In the genomic region with DNA sequence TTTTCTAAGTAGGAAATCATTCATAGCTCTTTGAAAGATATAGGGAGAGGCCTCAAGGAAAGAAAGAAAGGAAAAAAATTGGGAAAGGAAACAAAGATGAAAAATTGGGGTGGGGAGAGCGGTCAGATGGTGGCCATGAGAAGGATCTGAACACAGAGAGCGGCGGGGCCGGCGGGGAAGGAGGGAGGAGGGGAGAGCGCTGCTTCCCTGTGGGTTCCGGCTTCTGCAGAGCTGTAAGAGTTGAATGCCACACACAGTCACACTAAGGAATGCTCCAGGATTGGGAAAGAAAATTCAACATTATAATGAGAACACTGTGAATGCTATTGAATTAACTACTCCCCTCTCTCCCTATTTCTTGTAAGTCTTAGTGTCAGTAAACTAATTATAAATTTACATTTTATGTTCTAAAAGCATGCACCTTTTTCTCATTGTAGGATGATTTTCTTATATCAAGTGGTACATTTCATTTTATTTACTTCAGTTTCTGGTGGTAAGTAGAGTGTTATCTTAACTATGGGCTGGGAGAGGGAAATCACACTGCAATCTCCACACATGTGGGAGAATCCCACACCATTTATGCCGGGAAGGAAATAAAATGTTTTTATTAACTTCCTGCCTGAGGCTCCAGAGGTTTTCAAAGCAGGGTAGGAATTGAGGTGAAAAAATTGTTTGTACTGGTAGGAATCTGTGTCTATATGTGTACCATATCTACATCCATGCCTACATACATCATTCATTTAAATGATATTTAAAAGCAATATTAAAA, we compare ENCODE assay signal across 19 cellular contexts. TPM values are rescaled to one million over a fixed set of nuclear protein-coding genes. Genes with fewer than 3 reads are reported as not detected.
A peak's percentile ranks its signal among the peaks of the same experiment; 100 is the strongest.
DNase-seq lines count a peak whose midpoint lies in the region; FAIRE-seq and TF ChIP-seq lines count a peak whose summit lies in the region.
"Had no signal": no experiment of that assay in that cellular context is flagged by ENCODE, and none has a peak within 500 bp of the region (broad histone marks: within the 10 kb centered on the region; RNA-seq: fewer than 3 reads in every experiment).

No MANE protein-coding gene starts in this region.

- H3K4me1 ChIP-seq in astrocyte (ENCODE audit: insufficient read depth, low read length) (no peaks in the 10 kb centered on the region), iPS-20b (ENCODE audit: insufficient read depth, low read length) (peaks cover 36% of the 10 kb centered on the region; the same call in 1 of the 2 replicates)
- H3K4me1 ChIP-seq: A549, vagina had no signal

- no peak overlapping the region for H2AFZ ChIP-seq in astrocyte (ENCODE audit: low read depth, low read length)
- H2AFZ ChIP-seq: PC-9 had no signal

- H3K9me3 Mint-ChIP-seq in astrocyte (ENCODE audit: unreplicated experiment): no peaks in the 10 kb centered on the region
- H3K9me3 Mint-ChIP-seq: activated T-helper 17 cell treated with anti-CD3 and anti-CD28 coated beads, Interleukin-2, amount 50 U/mL, for 72 hours had no signal

- peak overlapping the region; percentile 58 for H3K4me2 ChIP-seq in astrocyte (ENCODE audit: low read length)
- H3K4me2 ChIP-seq: A549, PC-9 had no signal

- H3K4me1 Mint-ChIP-seq in astrocyte (ENCODE audit: low read depth, unreplicated experiment): peaks cover 14% of the 10 kb centered on the region
- H3K4me1 Mint-ChIP-seq: activated T-helper 17 cell treated with anti-CD3 and anti-CD28 coated beads, Interleukin-2, amount 50 U/mL, for 72 hours had no signal

- H3K36me3 ChIP-seq in astrocyte (ENCODE audit: insufficient read depth, low read length) (no peaks in the 10 kb centered on the region), iPS-20b (ENCODE audit: insufficient read depth, low read depth, low read length) (no peaks in the 10 kb centered on the region)
- H3K36me3 ChIP-seq: neutrophil, vagina had no signal

- peak overlapping the region; percentile 97 for H3K27ac Mint-ChIP-seq in astrocyte (ENCODE audit: unreplicated experiment)
- H3K27ac Mint-ChIP-seq: activated T-helper 17 cell treated with anti-CD3 and anti-CD28 coated beads, Interleukin-2, amount 50 U/mL, for 72 hours; T-helper 17 cell had no signal

- H3K4me3 Mint-ChIP-seq in astrocyte (ENCODE audit: unreplicated experiment): peak overlapping the region; percentile 80
- H3K4me3 Mint-ChIP-seq: activated T-helper 17 cell treated with anti-CD3 and anti-CD28 coated beads, Interleukin-2, amount 50 U/mL, for 72 hours; T-helper 17 cell had no signal

- H3K36me3 Mint-ChIP-seq in astrocyte (ENCODE audit: low read depth, unreplicated experiment): no peaks in the 10 kb centered on the region

- no peaks in the 10 kb centered on the region for H3K27me3 Mint-ChIP-seq in astrocyte (ENCODE audit: low read depth, unreplicated experiment)

- TF ChIP-seq CTCF in AG10803 (conservative IDR thresholded peaks at IDR 0.05; ENCODE audit: low read length): no peak
- no peak for TF ChIP-seq CTCF in astrocyte (IDR thresholded peaks at IDR 0.05; ENCODE audit: insufficient read depth, low read depth, low read length)

- no peaks in the 10 kb centered on the region for H3K9me3 ChIP-seq in astrocyte (ENCODE audit: insufficient read depth, low read depth, low read length)
- H3K9me3 ChIP-seq in iPS-20b (ENCODE audit: insufficient read depth, low read depth, low read length): no peaks in the 10 kb centered on the region
- H3K9me3 ChIP-seq: A549, neutrophil, vagina had no signal

- H4K20me1 ChIP-seq in astrocyte (ENCODE audit: insufficient read depth, low read length): no peaks in the 10 kb centered on the region

- H3K27ac ChIP-seq in astrocyte (ENCODE audit: low read depth, low read length) (no peak overlapping the region), iPS-20b (ENCODE audit: low read length) (peak overlapping the region; percentile 88)
- H3K27ac ChIP-seq: A549, neutrophil, PC-9, vagina had no signal

- FAIRE-seq in astrocyte (lab: Jason Lieb, UNC): no peak
- FAIRE-seq: A549, H54 had no signal

- DNase-seq in AG10803 (ENCODE audit: low read depth) (peak; percentile 35), astrocyte (ENCODE audit: low read depth) (no peak), myocyte (ENCODE audit: low read depth) (peak; percentile 9), midbrain (lab: John Stamatoyannopoulos, UW) (no peak), NCI-H2029 treated with DMSO at 0.1 percent for 48 hours (lab: John Stamatoyannopoulos, UW) (no peak), NCI-H345 (lab: John Stamatoyannopoulos, UW) (no peak), MV-4-11 (lab: John Stamatoyannopoulos, UW) (no peak)
- DNase-seq: activated CD4-positive, alpha-beta T cell treated with anti-CD3 and anti-CD28 coated beads, Interleukin-2, amount 50 U/mL, for 1 hour; hypothalamus; PC-9; stimulated activated CD8-positive, alpha-beta memory T cell treated with anti-CD3 and anti-CD28 coated beads, Interleukin-4, amount 100 ng/mL, for 48 hours; T-helper 17 cell had no signal

- H3K79me2 ChIP-seq in astrocyte (ENCODE audit: insufficient read depth, low read length): no peaks in the 10 kb centered on the region

- H3K4me3 ChIP-seq in AG10803 (ENCODE audit: low read length) (no peak overlapping the region), astrocyte (ENCODE audit: insufficient read depth, low read depth, low read length) (no peak overlapping the region), iPS-20b (ENCODE audit: low read length) (peak overlapping the region; percentile 62)
- H3K4me3 ChIP-seq: A549, PC-9, vagina had no signal

- H3K27me3 ChIP-seq in astrocyte (ENCODE audit: insufficient read depth, low read length): peaks cover 4% of the 10 kb centered on the region
- no peaks in the 10 kb centered on the region for H3K27me3 ChIP-seq in iPS-20b (ENCODE audit: insufficient read depth, low read length)
- H3K27me3 ChIP-seq: vagina had no signal

- no peak overlapping the region for H3K9ac ChIP-seq in astrocyte (ENCODE audit: low read length)
- peak overlapping the region; percentile 80; the same call in 1 of the 2 replicates for H3K9ac ChIP-seq in iPS-20b (ENCODE audit: low read depth, low read length)

RNA-seq across cellular contexts. Expression of a gene that starts 0.9 kb away (rescaled TPM):
- total RNA-seq in astrocyte (not detected in 2 replicates), myocyte (not detected in 2 replicates)
- not detected for polyA plus RNA-seq in myocyte (2012)
- total RNA-seq: activated T-helper 17 cell treated with anti-CD3 and anti-CD28 coated beads, Interleukin-2, amount 50 U/mL, for 72 hours; NCI-H460; PC-9; T-helper 17 cell; vagina had no signal
- polyA plus RNA-seq: A549 had no signal

RNA-seq across cellular contexts. Expression of a gene that starts 39.6 kb away (rescaled TPM):
- total RNA-seq in astrocyte: 0.31 TPM in 1 of 2 replicates, not detected in the other
- total RNA-seq in myocyte: 0.42 TPM in 1 of 2 replicates, not detected in the other
- polyA plus RNA-seq in myocyte (2012): 0.24 TPM
- total RNA-seq: PC-9 had no signal

Comparison
In these comparisons a context has a peak if more than half of its experiments do, and no peak if none do; other contexts are left out.
1. DNase-seq: peak in AG10803 (single experiment) and myocyte (single experiment); none in astrocyte (single experiment), midbrain (single experiment), NCI-H2029 treated with DMSO at 0.1 percent for 48 hours (single experiment), NCI-H345 (single experiment) and MV-4-11 (single experiment).